In the genomic region with DNA sequence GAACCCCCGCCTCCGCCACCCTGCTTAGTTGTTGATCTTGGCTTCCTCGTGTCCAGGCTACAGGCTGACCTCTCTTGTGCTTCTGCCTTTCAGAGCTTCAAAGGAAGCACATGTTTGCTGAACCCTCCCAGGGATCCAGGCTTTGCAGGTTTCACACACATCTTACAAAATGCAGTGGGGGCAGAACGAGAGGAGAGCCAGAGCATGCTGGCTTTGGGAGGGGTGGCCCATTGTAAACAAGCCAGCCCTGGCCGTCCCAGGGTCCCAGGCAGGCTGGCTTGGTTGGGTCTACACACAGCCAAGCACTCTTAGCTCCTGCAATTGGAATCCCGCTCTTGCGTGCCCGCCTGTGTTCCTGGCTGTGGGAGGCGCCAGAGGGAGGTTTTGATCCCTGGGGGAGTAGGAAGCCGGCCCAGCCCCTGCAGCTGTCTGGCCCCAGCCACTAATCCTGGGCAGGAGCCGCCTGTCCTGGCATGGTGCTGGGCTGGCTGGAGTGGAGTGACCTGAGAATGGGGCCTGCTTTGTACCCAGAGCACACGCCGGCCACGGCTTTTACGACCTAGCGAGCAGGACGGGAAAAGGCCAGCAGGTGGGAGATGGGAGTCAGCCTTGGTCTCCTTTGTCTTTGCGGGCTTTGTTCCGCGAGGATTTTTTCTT, we compare ENCODE assay signal across 1 cellular context.
TF ChIP-seq lines count a peak whose summit lies in the region.

No MANE protein-coding gene starts in this region.

TF ChIP-seq in HepG2, 621 proteins besides CTCF, POLR2A, EP300 and RAD21 (continued from another document and continues in another):
- TF ChIP-seq, protein P1, sequence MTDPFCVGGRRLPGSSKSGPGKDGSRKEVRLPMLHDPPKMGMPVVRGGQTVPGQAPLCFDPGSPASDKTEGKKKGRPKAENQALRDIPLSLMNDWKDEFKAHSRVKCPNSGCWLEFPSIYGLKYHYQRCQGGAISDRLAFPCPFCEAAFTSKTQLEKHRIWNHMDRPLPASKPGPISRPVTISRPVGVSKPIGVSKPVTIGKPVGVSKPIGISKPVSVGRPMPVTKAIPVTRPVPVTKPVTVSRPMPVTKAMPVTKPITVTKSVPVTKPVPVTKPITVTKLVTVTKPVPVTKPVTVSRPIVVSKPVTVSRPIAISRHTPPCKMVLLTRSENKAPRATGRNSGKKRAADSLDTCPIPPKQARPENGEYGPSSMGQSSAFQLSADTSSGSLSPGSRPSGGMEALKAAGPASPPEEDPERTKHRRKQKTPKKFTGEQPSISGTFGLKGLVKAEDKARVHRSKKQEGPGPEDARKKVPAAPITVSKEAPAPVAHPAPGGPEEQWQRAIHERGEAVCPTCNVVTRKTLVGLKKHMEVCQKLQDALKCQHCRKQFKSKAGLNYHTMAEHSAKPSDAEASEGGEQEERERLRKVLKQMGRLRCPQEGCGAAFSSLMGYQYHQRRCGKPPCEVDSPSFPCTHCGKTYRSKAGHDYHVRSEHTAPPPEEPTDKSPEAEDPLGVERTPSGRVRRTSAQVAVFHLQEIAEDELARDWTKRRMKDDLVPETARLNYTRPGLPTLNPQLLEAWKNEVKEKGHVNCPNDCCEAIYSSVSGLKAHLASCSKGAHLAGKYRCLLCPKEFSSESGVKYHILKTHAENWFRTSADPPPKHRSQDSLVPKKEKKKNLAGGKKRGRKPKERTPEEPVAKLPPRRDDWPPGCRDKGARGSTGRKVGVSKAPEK (CRISPR knock-in tag; IDR thresholded peaks at IDR 0.05; ENCODE audit: borderline replicate concordance): peak; percentile 95
- TF ChIP-seq ZNF160 (CRISPR knock-in tag; IDR thresholded peaks at IDR 0.05) (peak; percentile 80; the same call in 1 of the 2 replicates), ZFYVE20 (CRISPR knock-in tag; IDR thresholded peaks at IDR 0.05; ENCODE audit: borderline replicate concordance, low read depth) (no peak), CBX1 (IDR thresholded peaks at IDR 0.05; ENCODE audit: low read depth) (peak; percentile 78), ZNF282 (IDR thresholded peaks at IDR 0.05; ENCODE audit: partially characterized antibody) (no peak), ZNF572 (CRISPR knock-in tag; IDR thresholded peaks at IDR 0.05) (peak; percentile 98), DNMT1 (CRISPR knock-in tag; IDR thresholded peaks at IDR 0.05) (no peak), ZNF780A (CRISPR knock-in tag; IDR thresholded peaks at IDR 0.05) (no peak), ZNF878 (CRISPR knock-in tag; IDR thresholded peaks at IDR 0.05) (peak; percentile 99), KLF13 (CRISPR knock-in tag; IDR thresholded peaks at IDR 0.05) (no peak), ZNF616 (CRISPR knock-in tag; IDR thresholded peaks at IDR 0.05; ENCODE audit: low read depth) (peak; percentile 71; the same call in 1 of the 2 replicates), ZNF17 (CRISPR knock-in tag; IDR thresholded peaks at IDR 0.05) (peak; percentile 38; the same call in 1 of the 2 replicates), DMAP1 (CRISPR knock-in tag; IDR thresholded peaks at IDR 0.05) (peak; percentile 90), MAFF (IDR thresholded peaks at IDR 0.05; ENCODE audit: low read depth, low read length) (no peak), ETV6 (CRISPR knock-in tag; conservative IDR thresholded peaks at IDR 0.05) (peak; percentile 41; the same call in 1 of the 2 replicates), MLLT10 (CRISPR knock-in tag; IDR thresholded peaks at IDR 0.05) (no peak), HOXD1 (CRISPR knock-in tag; IDR thresholded peaks at IDR 0.05) (peak; percentile 81), ZIK1 (CRISPR knock-in tag; IDR thresholded peaks at IDR 0.05; ENCODE audit: borderline replicate concordance, low read depth) (peak; percentile 71; the same call in 1 of the 2 replicates), CBFB (CRISPR knock-in tag; IDR thresholded peaks at IDR 0.05) (peak; percentile 77), ZNF543 (CRISPR knock-in tag; IDR thresholded peaks at IDR 0.05) (peak; percentile 75; the same call in 1 of the 2 replicates), ZNF615 (CRISPR knock-in tag; IDR thresholded peaks at IDR 0.05; ENCODE audit: borderline replicate concordance) (peak; percentile 84), ZFY (CRISPR knock-in tag; IDR thresholded peaks at IDR 0.05) (peak; percentile 67), FOSL1 (CRISPR knock-in tag; IDR thresholded peaks at IDR 0.05; ENCODE audit: borderline replicate concordance) (no peak), ZBTB3 (CRISPR knock-in tag; IDR thresholded peaks at IDR 0.05; ENCODE audit: borderline replicate concordance, low read depth) (peak; percentile 74; the same call in 1 of the 2 replicates), MATR3 (CRISPR knock-in tag; IDR thresholded peaks at IDR 0.05) (no peak), U2AF1 (optimal IDR thresholded peaks at IDR 0.05; ENCODE audit: low read depth, low read length) (no peak)
- TF ChIP-seq, protein P2, sequence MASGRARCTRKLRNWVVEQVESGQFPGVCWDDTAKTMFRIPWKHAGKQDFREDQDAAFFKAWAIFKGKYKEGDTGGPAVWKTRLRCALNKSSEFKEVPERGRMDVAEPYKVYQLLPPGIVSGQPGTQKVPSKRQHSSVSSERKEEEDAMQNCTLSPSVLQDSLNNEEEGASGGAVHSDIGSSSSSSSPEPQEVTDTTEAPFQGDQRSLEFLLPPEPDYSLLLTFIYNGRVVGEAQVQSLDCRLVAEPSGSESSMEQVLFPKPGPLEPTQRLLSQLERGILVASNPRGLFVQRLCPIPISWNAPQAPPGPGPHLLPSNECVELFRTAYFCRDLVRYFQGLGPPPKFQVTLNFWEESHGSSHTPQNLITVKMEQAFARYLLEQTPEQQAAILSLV (CRISPR knock-in tag; IDR thresholded peaks at IDR 0.05; ENCODE audit: borderline replicate concordance): peak; percentile 47; the same call in 1 of the 2 replicates
- TF ChIP-seq, protein P3, sequence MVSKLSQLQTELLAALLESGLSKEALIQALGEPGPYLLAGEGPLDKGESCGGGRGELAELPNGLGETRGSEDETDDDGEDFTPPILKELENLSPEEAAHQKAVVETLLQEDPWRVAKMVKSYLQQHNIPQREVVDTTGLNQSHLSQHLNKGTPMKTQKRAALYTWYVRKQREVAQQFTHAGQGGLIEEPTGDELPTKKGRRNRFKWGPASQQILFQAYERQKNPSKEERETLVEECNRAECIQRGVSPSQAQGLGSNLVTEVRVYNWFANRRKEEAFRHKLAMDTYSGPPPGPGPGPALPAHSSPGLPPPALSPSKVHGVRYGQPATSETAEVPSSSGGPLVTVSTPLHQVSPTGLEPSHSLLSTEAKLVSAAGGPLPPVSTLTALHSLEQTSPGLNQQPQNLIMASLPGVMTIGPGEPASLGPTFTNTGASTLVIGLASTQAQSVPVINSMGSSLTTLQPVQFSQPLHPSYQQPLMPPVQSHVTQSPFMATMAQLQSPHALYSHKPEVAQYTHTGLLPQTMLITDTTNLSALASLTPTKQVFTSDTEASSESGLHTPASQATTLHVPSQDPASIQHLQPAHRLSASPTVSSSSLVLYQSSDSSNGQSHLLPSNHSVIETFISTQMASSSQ (IDR thresholded peaks at IDR 0.05; ENCODE audit: low read depth): 0 out of 2 replicates have a peak, but pooled peaks have one; percentile 33
- TF ChIP-seq, protein P3 (CRISPR knock-in tag; IDR thresholded peaks at IDR 0.05; ENCODE audit: borderline replicate concordance): peak; percentile 91
- TF ChIP-seq, protein P4, sequence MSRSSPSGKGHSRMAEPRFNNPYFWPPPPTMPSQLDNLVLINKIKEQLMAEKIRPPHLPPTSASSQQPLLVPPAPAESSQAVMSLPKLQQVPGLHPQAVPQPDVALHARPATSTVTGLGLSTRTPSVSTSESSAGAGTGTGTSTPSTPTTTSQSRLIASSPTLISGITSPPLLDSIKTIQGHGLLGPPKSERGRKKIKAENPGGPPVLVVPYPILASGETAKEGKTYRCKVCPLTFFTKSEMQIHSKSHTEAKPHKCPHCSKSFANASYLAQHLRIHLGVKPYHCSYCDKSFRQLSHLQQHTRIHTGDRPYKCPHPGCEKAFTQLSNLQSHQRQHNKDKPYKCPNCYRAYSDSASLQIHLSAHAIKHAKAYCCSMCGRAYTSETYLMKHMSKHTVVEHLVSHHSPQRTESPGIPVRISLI (CRISPR knock-in tag; IDR thresholded peaks at IDR 0.05; ENCODE audit: borderline replicate concordance): peak; percentile 68; the same call in 1 of the 2 replicates
- TF ChIP-seq, protein P5, sequence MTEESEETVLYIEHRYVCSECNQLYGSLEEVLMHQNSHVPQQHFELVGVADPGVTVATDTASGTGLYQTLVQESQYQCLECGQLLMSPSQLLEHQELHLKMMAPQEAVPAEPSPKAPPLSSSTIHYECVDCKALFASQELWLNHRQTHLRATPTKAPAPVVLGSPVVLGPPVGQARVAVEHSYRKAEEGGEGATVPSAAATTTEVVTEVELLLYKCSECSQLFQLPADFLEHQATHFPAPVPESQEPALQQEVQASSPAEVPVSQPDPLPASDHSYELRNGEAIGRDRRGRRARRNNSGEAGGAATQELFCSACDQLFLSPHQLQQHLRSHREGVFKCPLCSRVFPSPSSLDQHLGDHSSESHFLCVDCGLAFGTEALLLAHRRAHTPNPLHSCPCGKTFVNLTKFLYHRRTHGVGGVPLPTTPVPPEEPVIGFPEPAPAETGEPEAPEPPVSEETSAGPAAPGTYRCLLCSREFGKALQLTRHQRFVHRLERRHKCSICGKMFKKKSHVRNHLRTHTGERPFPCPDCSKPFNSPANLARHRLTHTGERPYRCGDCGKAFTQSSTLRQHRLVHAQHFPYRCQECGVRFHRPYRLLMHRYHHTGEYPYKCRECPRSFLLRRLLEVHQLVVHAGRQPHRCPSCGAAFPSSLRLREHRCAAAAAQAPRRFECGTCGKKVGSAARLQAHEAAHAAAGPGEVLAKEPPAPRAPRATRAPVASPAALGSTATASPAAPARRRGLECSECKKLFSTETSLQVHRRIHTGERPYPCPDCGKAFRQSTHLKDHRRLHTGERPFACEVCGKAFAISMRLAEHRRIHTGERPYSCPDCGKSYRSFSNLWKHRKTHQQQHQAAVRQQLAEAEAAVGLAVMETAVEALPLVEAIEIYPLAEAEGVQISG (CRISPR knock-in tag; IDR thresholded peaks at IDR 0.05): peak; percentile 87
- TF ChIP-seq, protein P6, sequence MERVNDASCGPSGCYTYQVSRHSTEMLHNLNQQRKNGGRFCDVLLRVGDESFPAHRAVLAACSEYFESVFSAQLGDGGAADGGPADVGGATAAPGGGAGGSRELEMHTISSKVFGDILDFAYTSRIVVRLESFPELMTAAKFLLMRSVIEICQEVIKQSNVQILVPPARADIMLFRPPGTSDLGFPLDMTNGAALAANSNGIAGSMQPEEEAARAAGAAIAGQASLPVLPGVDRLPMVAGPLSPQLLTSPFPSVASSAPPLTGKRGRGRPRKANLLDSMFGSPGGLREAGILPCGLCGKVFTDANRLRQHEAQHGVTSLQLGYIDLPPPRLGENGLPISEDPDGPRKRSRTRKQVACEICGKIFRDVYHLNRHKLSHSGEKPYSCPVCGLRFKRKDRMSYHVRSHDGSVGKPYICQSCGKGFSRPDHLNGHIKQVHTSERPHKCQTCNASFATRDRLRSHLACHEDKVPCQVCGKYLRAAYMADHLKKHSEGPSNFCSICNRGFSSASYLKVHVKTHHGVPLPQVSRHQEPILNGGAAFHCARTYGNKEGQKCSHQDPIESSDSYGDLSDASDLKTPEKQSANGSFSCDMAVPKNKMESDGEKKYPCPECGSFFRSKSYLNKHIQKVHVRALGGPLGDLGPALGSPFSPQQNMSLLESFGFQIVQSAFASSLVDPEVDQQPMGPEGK (CRISPR knock-in tag; IDR thresholded peaks at IDR 0.05): peak; percentile 100
- TF ChIP-seq, protein P7, sequence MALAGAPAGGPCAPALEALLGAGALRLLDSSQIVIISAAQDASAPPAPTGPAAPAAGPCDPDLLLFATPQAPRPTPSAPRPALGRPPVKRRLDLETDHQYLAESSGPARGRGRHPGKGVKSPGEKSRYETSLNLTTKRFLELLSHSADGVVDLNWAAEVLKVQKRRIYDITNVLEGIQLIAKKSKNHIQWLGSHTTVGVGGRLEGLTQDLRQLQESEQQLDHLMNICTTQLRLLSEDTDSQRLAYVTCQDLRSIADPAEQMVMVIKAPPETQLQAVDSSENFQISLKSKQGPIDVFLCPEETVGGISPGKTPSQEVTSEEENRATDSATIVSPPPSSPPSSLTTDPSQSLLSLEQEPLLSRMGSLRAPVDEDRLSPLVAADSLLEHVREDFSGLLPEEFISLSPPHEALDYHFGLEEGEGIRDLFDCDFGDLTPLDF (CRISPR knock-in tag; IDR thresholded peaks at IDR 0.05): 0 out of 2 replicates have a peak, but pooled peaks have one; percentile 55
- TF ChIP-seq, protein P8, sequence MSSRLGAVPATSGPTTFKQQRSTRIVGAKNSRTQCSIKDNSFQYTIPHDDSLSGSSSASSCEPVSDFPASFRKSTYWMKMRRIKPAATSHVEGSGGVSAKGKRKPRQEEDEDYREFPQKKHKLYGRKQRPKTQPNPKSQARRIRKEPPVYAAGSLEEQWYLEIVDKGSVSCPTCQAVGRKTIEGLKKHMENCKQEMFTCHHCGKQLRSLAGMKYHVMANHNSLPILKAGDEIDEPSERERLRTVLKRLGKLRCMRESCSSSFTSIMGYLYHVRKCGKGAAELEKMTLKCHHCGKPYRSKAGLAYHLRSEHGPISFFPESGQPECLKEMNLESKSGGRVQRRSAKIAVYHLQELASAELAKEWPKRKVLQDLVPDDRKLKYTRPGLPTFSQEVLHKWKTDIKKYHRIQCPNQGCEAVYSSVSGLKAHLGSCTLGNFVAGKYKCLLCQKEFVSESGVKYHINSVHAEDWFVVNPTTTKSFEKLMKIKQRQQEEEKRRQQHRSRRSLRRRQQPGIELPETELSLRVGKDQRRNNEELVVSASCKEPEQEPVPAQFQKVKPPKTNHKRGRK (CRISPR knock-in tag; IDR thresholded peaks at IDR 0.05): no peak
